ENCODE assay signal across 8 cellular contexts in the genomic region with DNA sequence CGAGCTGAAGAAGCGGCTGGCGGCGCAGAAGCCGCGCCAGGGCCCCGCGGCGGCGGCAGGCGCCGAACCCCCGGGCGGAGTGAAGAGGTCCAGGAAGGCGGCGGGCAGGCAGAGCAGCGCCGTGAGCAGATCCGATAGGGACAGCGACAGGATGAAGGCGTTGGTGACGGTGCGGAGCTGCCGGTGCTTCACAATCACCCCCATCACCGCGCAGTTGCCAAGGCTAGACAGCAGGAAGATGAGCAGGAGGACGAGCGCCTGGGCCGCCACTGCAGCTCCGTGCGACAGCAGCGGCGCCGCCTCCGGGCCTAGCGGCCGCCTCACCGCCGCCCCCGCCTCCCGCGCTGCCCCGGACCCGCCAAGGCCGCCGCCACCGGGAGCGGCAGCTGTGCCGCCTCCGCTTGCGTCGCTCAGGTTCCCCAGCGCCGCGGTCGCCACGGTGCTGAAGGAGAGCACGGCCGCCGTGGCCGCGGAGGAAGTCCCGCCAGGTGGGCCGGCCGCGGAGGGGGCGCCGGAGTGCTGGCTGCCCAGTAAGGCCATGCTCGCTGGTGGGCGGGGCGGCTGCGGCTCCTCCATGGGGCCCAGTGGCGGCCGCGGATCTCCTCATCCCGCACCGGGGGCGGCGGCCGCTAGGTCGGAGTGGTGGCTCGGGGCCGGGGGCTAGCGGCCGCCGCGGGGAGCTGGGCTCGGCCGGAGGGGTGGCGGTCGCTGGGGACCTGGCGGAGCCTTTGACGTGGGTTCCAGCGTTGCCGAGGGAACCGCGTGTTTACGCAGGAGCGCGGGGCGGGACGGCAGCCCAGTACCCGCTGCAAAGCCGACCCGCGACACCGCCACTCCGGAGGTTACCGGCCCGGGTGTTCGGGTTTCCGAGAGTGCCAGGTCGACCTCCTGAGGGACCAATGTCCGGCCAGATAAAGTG. TPM values are rescaled to one million over a fixed set of nuclear protein-coding genes. Genes with fewer than 3 reads are reported as not detected.
DNase-seq lines count a peak whose midpoint lies in the region; FAIRE-seq and TF ChIP-seq lines count a peak whose summit lies in the region.

A gene with protein sequence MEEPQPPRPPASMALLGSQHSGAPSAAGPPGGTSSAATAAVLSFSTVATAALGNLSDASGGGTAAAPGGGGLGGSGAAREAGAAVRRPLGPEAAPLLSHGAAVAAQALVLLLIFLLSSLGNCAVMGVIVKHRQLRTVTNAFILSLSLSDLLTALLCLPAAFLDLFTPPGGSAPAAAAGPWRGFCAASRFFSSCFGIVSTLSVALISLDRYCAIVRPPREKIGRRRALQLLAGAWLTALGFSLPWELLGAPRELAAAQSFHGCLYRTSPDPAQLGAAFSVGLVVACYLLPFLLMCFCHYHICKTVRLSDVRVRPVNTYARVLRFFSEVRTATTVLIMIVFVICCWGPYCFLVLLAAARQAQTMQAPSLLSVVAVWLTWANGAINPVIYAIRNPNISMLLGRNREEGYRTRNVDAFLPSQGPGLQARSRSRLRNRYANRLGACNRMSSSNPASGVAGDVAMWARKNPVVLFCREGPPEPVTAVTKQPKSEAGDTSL (minus strand): TSS at position 730 of the 919 bp plus-strand sequence. CDS start 154 bp downstream, at position 576.

- no peak for TF ChIP-seq POLR2A in endothelial cell of umbilical vein (IDR thresholded peaks at IDR 0.05; ENCODE audit: low read depth, low read length)

- peak within 1 kb of the TSS; percentile 53 for H3K4me2 ChIP-seq in endothelial cell of umbilical vein (ENCODE audit: insufficient read depth, low read length)

- H3K27ac Mint-ChIP-seq in mesothelial cell of epicardium, result no peak within 1 kb of the TSS

- intact Hi-C loops in endothelial cell of umbilical vein (cut with micrococcal nuclease), result loop anchor here (1.0 kb wide), 1 partner anchor 17 kb away; no protein-coding TSS in a partner anchor

- no peak within 1 kb of the TSS for H3K27ac ChIP-seq in endothelial cell of umbilical vein (ENCODE audit: insufficient read depth, low read depth, low read length)

- H3K79me2 ChIP-seq in endothelial cell of umbilical vein (ENCODE audit: control insufficient read depth, insufficient read depth, low read length), result no peaks in the 10 kb centered on the region

- FAIRE-seq in endothelial cell of umbilical vein (lab: Jason Lieb, UNC), result peak; percentile 81

- peaks cover 6% of the 10 kb centered on the region for H3K4me1 Mint-ChIP-seq in mesothelial cell of epicardium

- no TSS peak for BruUV-seq in endothelial cell of umbilical vein (replicated peaks; lab: Mats Ljungman, UMichigan)

- dilution Hi-C loops in endothelial cell of umbilical vein (cut with MboI; ENCODE audit: extremely low pct_ligation_motif_present, low sequenced_read_pairs), result no loop called here

- H3K4me3 ChIP-seq in HFF-Myc (replicated peaks; ENCODE audit: low read depth, low read length) (peak within 1 kb of the TSS; percentile 39), endothelial cell of umbilical vein (replicated peaks in 1 of 3; ENCODE audit: insufficient read depth in 1 of 3, low read depth in 1 of 3, low read length in 3 of 3) (peak within 1 kb of the TSS; percentile 18 to 48 (median 29))

- H3K9me1 ChIP-seq in endothelial cell of umbilical vein (replicated peaks; ENCODE audit: control insufficient read depth, extremely low read depth, insufficient read depth, low read length), result no peaks in the 10 kb centered on the region

- POLR2A ChIA-PET in endothelial cell of umbilical vein (lab: Charles Lee), result no interaction called here

- no peaks in the 10 kb centered on the region for H3K9me3 Mint-ChIP-seq in mesothelial cell of epicardium

- H3K36me3 Mint-ChIP-seq in mesothelial cell of epicardium, result peaks cover 7% of the 10 kb centered on the region

- peaks cover 5% of the 10 kb centered on the region for H3K4me1 ChIP-seq in endothelial cell of umbilical vein (ENCODE audit: control insufficient read depth, extremely low read depth, insufficient read depth, low read length)

- no peak for TF ChIP-seq CTCF in GM10266 (IDR thresholded peaks at IDR 0.05; ENCODE audit: control insufficient read depth, insufficient read depth, low read depth, missing control alignments)
- no peak for TF ChIP-seq CTCF in HFF-Myc (IDR thresholded peaks at IDR 0.05; ENCODE audit: low read depth, low read length, missing control alignments)
- no peak for TF ChIP-seq CTCF in endothelial cell of umbilical vein (IDR thresholded peaks at IDR 0.05; ENCODE audit: extremely low read depth in 1 of 2, insufficient read depth in 1 of 2, low read depth in 1 of 2, low read length in 2 of 2)
- no peak for TF ChIP-seq CTCF in mesothelial cell of epicardium (IDR thresholded peaks at IDR 0.05; ENCODE audit: unreplicated experiment)

- no peaks in the 10 kb centered on the region for H3K27me3 ChIP-seq in endothelial cell of umbilical vein (ENCODE audit: control insufficient read depth in 2 of 2, insufficient read depth in 2 of 2, low read length in 2 of 2)

- peaks cover 25% of the 10 kb centered on the region for H3K27me3 Mint-ChIP-seq in mesothelial cell of epicardium (ENCODE audit: low read depth)

- no peaks in the 10 kb centered on the region for H3K36me3 ChIP-seq in endothelial cell of umbilical vein (ENCODE audit: control insufficient read depth in 2 of 2, extremely low read depth in 1 of 2, insufficient read depth in 2 of 2, low read length in 2 of 2)

- H3K9ac ChIP-seq in endothelial cell of umbilical vein (replicated peaks; ENCODE audit: extremely low read depth, insufficient read depth, low read length), result peak within 1 kb of the TSS; percentile 42

- DNase-seq in GM10266 (ENCODE audit: extremely low spot score) (peak; percentile 82), HFF-Myc (ENCODE audit: extremely low read depth, low read depth) (no peak), NCI-H2029 treated with DMSO at 0.1 percent for 48 hours (lab: John Stamatoyannopoulos, UW) (peak; percentile 34), endothelial cell of umbilical vein (ENCODE audit: low read depth, low spot score) (peak; percentile 59), mesothelial cell of epicardium (ENCODE audit: low spot score in 2 of 2, unreplicated experiment in 2 of 2) (peak; percentile 57 to 75), MV-4-11 (lab: John Stamatoyannopoulos, UW) (no peak)
- peak; percentile 70 for DNase-seq in activated CD8-positive, alpha-beta memory T cell treated with anti-CD3 and anti-CD28 coated beads, Interleukin-2, amount 50 U/mL, for 48 hours
- DNase-seq in stimulated activated CD8-positive, alpha-beta memory T cell treated with anti-CD3 and anti-CD28 coated beads, Interleukin-4, amount 100 ng/mL, for 24 hours (ENCODE audit: low read depth), result peak; percentile 19

- H2AFZ ChIP-seq in endothelial cell of umbilical vein (ENCODE audit: low read depth, low read length), result peak within 1 kb of the TSS; percentile 95

- CTCF ChIA-PET in endothelial cell of umbilical vein (lab: Charles Lee), result interaction anchor here (1.5 to 2.0 kb wide), 3 partner anchors 18 to 112 kb away, joined by 4 to 18 read pairs (median 6); a partner anchor contains a TSS

- peak within 1 kb of the TSS; percentile 74 for H3K4me3 Mint-ChIP-seq in mesothelial cell of epicardium

- no peaks in the 10 kb centered on the region for H4K20me1 ChIP-seq in endothelial cell of umbilical vein (replicated peaks; ENCODE audit: control insufficient read depth, extremely low read depth, insufficient read depth, low read length)

- H3K9me3 ChIP-seq in endothelial cell of umbilical vein (replicated peaks; ENCODE audit: control insufficient read depth, insufficient read depth, low read length), result no peaks in the 10 kb centered on the region

TF ChIP-seq in endothelial cell of umbilical vein, 7 proteins besides CTCF, POLR2A, EP300 and RAD21:
- TF ChIP-seq FOS (IDR thresholded peaks at IDR 0.05; ENCODE audit: borderline replicate concordance, insufficient read depth, low read length) (no peak), POLR2AphosphoS5 (IDR thresholded peaks at IDR 0.05; ENCODE audit: insufficient read depth, low read depth, low read length) (no peak)

RNA-seq across cellular contexts. Expression of the gene that starts here (rescaled TPM):
- total RNA-seq in endothelial cell of umbilical vein, result 3.4 and 3.7 TPM in 2 replicates
- 0.80 and 0.97 TPM in 2 replicates for polyA plus RNA-seq in endothelial cell of umbilical vein
- polyA plus RNA-seq in endothelial cell of umbilical vein (2011; cell fraction: cytosol; rRNA removed), result 0.18 and 0.32 TPM in 2 replicates
- 4.3 and 5.7 TPM in 2 replicates for polyA plus RNA-seq in endothelial cell of umbilical vein (2011; cell fraction: nucleus; rRNA removed)
- polyA plus RNA-seq in endothelial cell of umbilical vein (2012), result 0.52 and 0.80 TPM in 2 replicates
- polyA minus RNA-seq in endothelial cell of umbilical vein, result 1.4 and 1.7 TPM in 2 replicates
- 1.1 TPM for polyA minus RNA-seq in endothelial cell of umbilical vein (2011; cell fraction: cytosol; rRNA and poly(A)+ RNA removed)
- polyA minus RNA-seq in endothelial cell of umbilical vein (2011; cell fraction: nucleus; rRNA and poly(A)+ RNA removed), result 7.6 and 8.3 TPM in 2 replicates
- total RNA-seq in mesothelial cell of epicardium, result 3.7 to 4.2 TPM (median 3.8 TPM) in 3 replicates

Comparison
In these comparisons a context has a peak if more than half of its experiments do, and no peak if none do; other contexts are left out.
1. DNase-seq: peak in GM10266 (single experiment), NCI-H2029 treated with DMSO at 0.1 percent for 48 hours (single experiment), activated CD8-positive, alpha-beta memory T cell treated with anti-CD3 and anti-CD28 coated beads, Interleukin-2, amount 50 U/mL, for 48 hours (single experiment), endothelial cell of umbilical vein (single experiment), mesothelial cell of epicardium (2 of 2) and stimulated activated CD8-positive, alpha-beta memory T cell treated with anti-CD3 and anti-CD28 coated beads, Interleukin-4, amount 100 ng/mL, for 24 hours (single experiment); none in HFF-Myc (single experiment) and MV-4-11 (single experiment).